Comparison of ENCODE assay signal across 1 cellular context in the genomic region with DNA sequence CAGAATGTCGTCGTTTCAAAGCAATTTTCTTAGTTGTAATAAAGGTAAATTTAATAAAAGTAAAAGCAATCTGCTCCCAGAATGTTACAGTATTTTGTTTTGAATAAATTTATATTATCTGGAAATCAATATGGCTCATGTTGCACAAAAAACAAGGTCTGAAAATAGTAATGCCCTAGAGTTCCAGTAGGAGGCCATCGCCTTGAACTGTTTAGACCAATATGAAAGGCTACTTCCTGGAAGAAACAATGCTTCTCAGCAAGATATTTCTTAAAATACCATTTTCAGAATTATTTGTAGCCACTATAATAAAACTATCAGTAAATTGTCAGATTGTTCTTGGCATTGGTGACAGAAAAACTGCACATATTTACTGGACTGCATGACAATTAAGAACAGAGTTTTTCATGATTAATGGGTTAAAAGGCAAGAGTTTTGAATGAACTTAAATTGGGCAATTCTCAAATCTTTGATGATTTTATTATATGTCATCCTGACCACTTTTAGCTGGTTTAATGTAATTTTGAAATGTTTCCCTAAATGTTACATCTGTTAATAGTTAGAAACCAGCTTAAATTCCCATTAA.
TF ChIP-seq lines count a peak whose summit lies in the region.

No MANE protein-coding gene starts in this region.

TF ChIP-seq in liver, 16 proteins besides CTCF, POLR2A, EP300 and RAD21:
- TF ChIP-seq, protein P1, sequence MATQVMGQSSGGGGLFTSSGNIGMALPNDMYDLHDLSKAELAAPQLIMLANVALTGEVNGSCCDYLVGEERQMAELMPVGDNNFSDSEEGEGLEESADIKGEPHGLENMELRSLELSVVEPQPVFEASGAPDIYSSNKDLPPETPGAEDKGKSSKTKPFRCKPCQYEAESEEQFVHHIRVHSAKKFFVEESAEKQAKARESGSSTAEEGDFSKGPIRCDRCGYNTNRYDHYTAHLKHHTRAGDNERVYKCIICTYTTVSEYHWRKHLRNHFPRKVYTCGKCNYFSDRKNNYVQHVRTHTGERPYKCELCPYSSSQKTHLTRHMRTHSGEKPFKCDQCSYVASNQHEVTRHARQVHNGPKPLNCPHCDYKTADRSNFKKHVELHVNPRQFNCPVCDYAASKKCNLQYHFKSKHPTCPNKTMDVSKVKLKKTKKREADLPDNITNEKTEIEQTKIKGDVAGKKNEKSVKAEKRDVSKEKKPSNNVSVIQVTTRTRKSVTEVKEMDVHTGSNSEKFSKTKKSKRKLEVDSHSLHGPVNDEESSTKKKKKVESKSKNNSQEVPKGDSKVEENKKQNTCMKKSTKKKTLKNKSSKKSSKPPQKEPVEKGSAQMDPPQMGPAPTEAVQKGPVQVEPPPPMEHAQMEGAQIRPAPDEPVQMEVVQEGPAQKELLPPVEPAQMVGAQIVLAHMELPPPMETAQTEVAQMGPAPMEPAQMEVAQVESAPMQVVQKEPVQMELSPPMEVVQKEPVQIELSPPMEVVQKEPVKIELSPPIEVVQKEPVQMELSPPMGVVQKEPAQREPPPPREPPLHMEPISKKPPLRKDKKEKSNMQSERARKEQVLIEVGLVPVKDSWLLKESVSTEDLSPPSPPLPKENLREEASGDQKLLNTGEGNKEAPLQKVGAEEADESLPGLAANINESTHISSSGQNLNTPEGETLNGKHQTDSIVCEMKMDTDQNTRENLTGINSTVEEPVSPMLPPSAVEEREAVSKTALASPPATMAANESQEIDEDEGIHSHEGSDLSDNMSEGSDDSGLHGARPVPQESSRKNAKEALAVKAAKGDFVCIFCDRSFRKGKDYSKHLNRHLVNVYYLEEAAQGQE (IDR thresholded peaks at IDR 0.05) = no peak
- TF ChIP-seq YY1 (IDR thresholded peaks at IDR 0.05) (no peak), EGR1 (IDR thresholded peaks at IDR 0.05; ENCODE audit: low read depth in 2 of 2) (no peak), HNF4A (conservative IDR thresholded peaks at IDR 0.05) (no peak), FOXA2 (IDR thresholded peaks at IDR 0.05) (no peak), SP1 (IDR thresholded peaks at IDR 0.05) (no peak), JUND (IDR thresholded peaks at IDR 0.05) (no peak)
